ENCODE assay signal across 8 cellular contexts in the genomic region with DNA sequence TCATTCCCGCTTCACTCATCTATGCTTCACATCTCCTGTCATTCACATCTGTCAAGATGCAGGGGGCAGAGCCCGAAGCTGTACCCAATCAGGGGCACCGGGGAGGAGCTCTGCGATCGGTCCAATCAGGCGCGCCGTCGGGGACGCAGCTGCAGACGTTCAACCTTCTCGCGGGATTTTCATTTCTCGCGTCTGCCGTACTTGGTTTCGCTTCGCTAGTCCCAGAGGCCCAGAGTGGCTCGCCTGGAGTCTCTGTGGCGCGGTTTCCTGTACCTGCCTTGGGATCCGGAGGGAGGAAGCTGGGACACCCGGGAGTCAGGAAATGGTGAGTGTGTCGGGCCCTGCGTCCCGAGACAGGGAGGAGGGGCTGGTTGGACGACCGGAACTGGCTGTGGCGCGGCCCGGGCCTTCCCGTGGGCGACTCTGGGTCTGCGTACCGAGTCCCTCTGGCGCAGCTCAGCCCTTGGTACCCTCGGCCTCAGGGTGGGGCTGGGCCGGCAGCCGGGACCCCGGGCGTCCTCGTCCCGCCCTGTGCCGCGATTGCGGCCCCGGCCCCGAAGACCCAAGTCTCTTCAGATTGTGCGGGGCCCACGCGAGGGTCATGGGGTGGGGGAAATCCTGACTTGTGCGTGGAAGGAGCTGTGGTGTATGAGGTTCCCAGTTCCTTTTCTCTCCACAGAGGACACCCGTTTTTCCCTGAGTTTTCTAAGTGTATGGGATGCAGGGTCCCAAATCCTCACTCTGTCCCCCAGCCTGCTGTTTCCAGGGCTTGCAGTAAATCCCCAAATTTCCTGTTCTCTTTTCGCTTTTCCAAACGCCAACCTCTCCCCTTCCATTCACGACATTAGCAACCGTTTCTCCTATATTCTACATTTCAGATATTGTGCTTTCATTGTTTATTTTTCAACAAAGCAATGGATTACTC.
DNase-seq lines count a peak whose midpoint lies in the region; ATAC-seq and TF ChIP-seq lines count a peak whose summit lies in the region.

A gene (plus strand): TSS at position 215 of the 925 bp plus-strand sequence. CDS start 108 bp downstream, at position 323.

- ATAC-seq in GM19025 (IDR thresholded peaks at IDR 0.05; ENCODE audit: low read depth, unreplicated experiment) (peak; percentile 94), HG03280 (IDR thresholded peaks at IDR 0.05; ENCODE audit: unreplicated experiment) (peak; percentile 94)

- H3K4me3 ChIP-seq in AG09309 (ENCODE audit: control insufficient read depth, low read depth, low read length) = peak within 1 kb of the TSS; percentile 73

- DNase-seq in AG09309 (ENCODE audit: low read depth) (peak; percentile 83), NCI-H345 (lab: John Stamatoyannopoulos, UW) (peak; percentile 77), islet precursor cell (peak; percentile 98)
- peak; percentile 73 to 86 (median 85) for DNase-seq in activated CD4-positive, CD25-positive, alpha-beta regulatory T cell (lab: John Stamatoyannopoulos, UW)
- peak; percentile 90 for DNase-seq in central memory CD4-positive, alpha-beta T cell
- peak; percentile 89 for DNase-seq in stimulated activated CD4-positive, alpha-beta T cell treated with anti-CD3 and anti-CD28 coated beads, Interleukin-12 subunit alpha, Interleukin-12 subunit beta, amount 100 ng/mL, for 4 hours

- no peak for TF ChIP-seq CTCF in AG09309 (IDR thresholded peaks at IDR 0.05; ENCODE audit: control insufficient read depth, insufficient read depth, low read depth, low read length, missing control alignments)

Comparison
In these comparisons a context has a peak if more than half of its experiments do, and no peak if none do; other contexts are left out.
1. Peak in every context shown above with its lines: DNase-seq, ATAC-seq and H3K4me3 ChIP-seq.